Comparison of ENCODE assay signal across 11 cellular contexts in genomic region chr10:114131094-114131493, GRCh38. TPM values are rescaled to one million over a fixed set of nuclear protein-coding genes. Genes with fewer than 3 reads are reported as not detected.
DNase-seq lines count a peak whose midpoint lies in the region; ATAC-seq and TF ChIP-seq lines count a peak whose summit lies in the region.
"Had no signal": no experiment of that assay in that cellular context is flagged by ENCODE, and none has a peak within 500 bp of the region (broad histone marks: within the 10 kb centered on the region; RNA-seq: fewer than 3 reads in every experiment).

No MANE protein-coding gene starts in this region.

- no peaks in the 10 kb centered on the region for H3K27me3 ChIP-seq in neural progenitor cell
- H3K27me3 ChIP-seq: sigmoid colon, SJSA1 had no signal

- no peak overlapping the region for H3K27ac ChIP-seq in neural progenitor cell
- H3K27ac ChIP-seq: sigmoid colon, SJSA1 had no signal

- no peak overlapping the region for H3K4me3 Mint-ChIP-seq in activated CD4-positive, alpha-beta T cell treated with anti-CD3 and anti-CD28 coated beads, Interleukin-2, amount 10 ng/mL, durations not matched to agents 7 days and 5 days
- H3K4me3 Mint-ChIP-seq in stimulated activated naive B cell treated with anti-CD40 and anti-IgM and Interleukin-4, amounts not matched to agents 10 μg/mL and 1 μg/mL and 100 μg/mL, for 72 hours = no peak overlapping the region
- H3K4me3 Mint-ChIP-seq in neural progenitor cell = no peak overlapping the region

- TF ChIP-seq CTCF in neural progenitor cell (IDR thresholded peaks at IDR 0.05) = no peak

- no peaks in the 10 kb centered on the region for H3K9me3 Mint-ChIP-seq in activated CD4-positive, alpha-beta T cell treated with anti-CD3 and anti-CD28 coated beads, Interleukin-2, amount 10 ng/mL, durations not matched to agents 7 days and 5 days
- no peaks in the 10 kb centered on the region for H3K9me3 Mint-ChIP-seq in stimulated activated naive B cell treated with anti-CD40 and anti-IgM and Interleukin-4, amounts not matched to agents 10 μg/mL and 1 μg/mL and 100 μg/mL, for 72 hours
- H3K9me3 Mint-ChIP-seq in neural progenitor cell = no peaks in the 10 kb centered on the region

- H3K4me2 ChIP-seq in neural progenitor cell = no peak overlapping the region

- POLR2A ChIA-PET in activated CD4-positive, alpha-beta T cell treated with anti-CD3 and anti-CD28 coated beads, Interleukin-2, amount 10 ng/mL, durations not matched to agents 7 days and 5 days (lab: Charles Lee) = no interaction called here

- CTCF ChIA-PET in activated CD4-positive, alpha-beta T cell treated with anti-CD3 and anti-CD28 coated beads, Interleukin-2, amount 10 ng/mL, durations not matched to agents 7 days and 5 days (lab: Charles Lee) = no interaction called here

- H3K36me3 ChIP-seq in neural progenitor cell = peaks cover 5% of the 10 kb centered on the region

- no peak for DNase-seq in activated CD4-positive, alpha-beta T cell treated with anti-CD3 and anti-CD28 coated beads, Interleukin-2, amount 10 ng/mL, durations not matched to agents 7 days and 5 days
- DNase-seq in activated CD4-positive, alpha-beta T cell treated with anti-CD3 and anti-CD28 coated beads, Interleukin-2, amount 50 U/mL, for 48 hours = no peak
- DNase-seq in MV-4-11 (lab: John Stamatoyannopoulos, UW) = peak; percentile 80
- no peak for DNase-seq in stimulated activated naive B cell treated with anti-CD40 and anti-IgM and Interleukin-4, amounts not matched to agents 10 μg/mL and 1 μg/mL and 100 μg/mL, for 72 hours
- DNase-seq in A172 (ENCODE audit: low spot score) = no peak
- DNase-seq in stimulated activated CD4-positive, alpha-beta T cell treated with anti-CD3 and anti-CD28 coated beads, Interleukin-2, amount 100 ng/mL, for 24 hours = no peak
- DNase-seq in neural progenitor cell (ENCODE audit: low spot score) = no peak
- DNase-seq: sigmoid colon had no signal

- peak overlapping the region; percentile 58 for H3K27ac Mint-ChIP-seq in activated CD4-positive, alpha-beta T cell treated with anti-CD3 and anti-CD28 coated beads, Interleukin-2, amount 10 ng/mL, durations not matched to agents 7 days and 5 days
- no peak overlapping the region for H3K27ac Mint-ChIP-seq in stimulated activated naive B cell treated with anti-CD40 and anti-IgM and Interleukin-4, amounts not matched to agents 10 μg/mL and 1 μg/mL and 100 μg/mL, for 72 hours
- H3K27ac Mint-ChIP-seq in neural progenitor cell = no peak overlapping the region

- H2AFZ ChIP-seq in neural progenitor cell (replicated peaks) = no peak overlapping the region

- H3K9me3 ChIP-seq in neural progenitor cell (ENCODE audit: low read depth) = no peaks in the 10 kb centered on the region
- H3K9me3 ChIP-seq: sigmoid colon, SJSA1 had no signal

- no peak overlapping the region for H3K9ac ChIP-seq in neural progenitor cell

- ATAC-seq in HG02678 (IDR thresholded peaks at IDR 0.05; ENCODE audit: unreplicated experiment) = peak; percentile 78
- ATAC-seq in stimulated activated naive B cell treated with anti-CD40 and anti-IgM and Interleukin-4, amounts not matched to agents 10 μg/mL and 1 μg/mL and 100 μg/mL, for 72 hours (replicated peaks) = peak; percentile 79 to 83

- H3K79me2 ChIP-seq in neural progenitor cell (ENCODE audit: low read depth) = no peaks in the 10 kb centered on the region

- peaks cover 60% of the 10 kb centered on the region for H3K36me3 Mint-ChIP-seq in activated CD4-positive, alpha-beta T cell treated with anti-CD3 and anti-CD28 coated beads, Interleukin-2, amount 10 ng/mL, durations not matched to agents 7 days and 5 days (ENCODE audit: low read depth)
- peaks cover 41 to 46% of the 10 kb centered on the region in 2 donors for H3K36me3 Mint-ChIP-seq in stimulated activated naive B cell treated with anti-CD40 and anti-IgM and Interleukin-4, amounts not matched to agents 10 μg/mL and 1 μg/mL and 100 μg/mL, for 72 hours
- peaks cover 15% of the 10 kb centered on the region for H3K36me3 Mint-ChIP-seq in neural progenitor cell

- no peaks in the 10 kb centered on the region for H4K20me1 ChIP-seq in neural progenitor cell (ENCODE audit: low read depth)

- no peaks in the 10 kb centered on the region for H3F3A ChIP-seq in neural progenitor cell (ENCODE audit: low read depth)

- H3K4me3 ChIP-seq in neural progenitor cell = no peak overlapping the region
- H3K4me3 ChIP-seq: sigmoid colon, SJSA1 had no signal

- peaks cover 3% of the 10 kb centered on the region for H3K4me1 Mint-ChIP-seq in activated CD4-positive, alpha-beta T cell treated with anti-CD3 and anti-CD28 coated beads, Interleukin-2, amount 10 ng/mL, durations not matched to agents 7 days and 5 days
- H3K4me1 Mint-ChIP-seq in stimulated activated naive B cell treated with anti-CD40 and anti-IgM and Interleukin-4, amounts not matched to agents 10 μg/mL and 1 μg/mL and 100 μg/mL, for 72 hours = peaks cover 8 to 15% of the 10 kb centered on the region in 2 donors
- H3K4me1 Mint-ChIP-seq in neural progenitor cell = no peaks in the 10 kb centered on the region

- H3K4me1 ChIP-seq in neural progenitor cell = no peaks in the 10 kb centered on the region
- H3K4me1 ChIP-seq: sigmoid colon, SJSA1 had no signal

- no peaks in the 10 kb centered on the region for H3K27me3 Mint-ChIP-seq in activated CD4-positive, alpha-beta T cell treated with anti-CD3 and anti-CD28 coated beads, Interleukin-2, amount 10 ng/mL, durations not matched to agents 7 days and 5 days
- no peaks in the 10 kb centered on the region for H3K27me3 Mint-ChIP-seq in stimulated activated naive B cell treated with anti-CD40 and anti-IgM and Interleukin-4, amounts not matched to agents 10 μg/mL and 1 μg/mL and 100 μg/mL, for 72 hours
- no peaks in the 10 kb centered on the region for H3K27me3 Mint-ChIP-seq in neural progenitor cell (ENCODE audit: insufficient read depth, low read depth)

RNA-seq across cellular contexts. Expression of gene CCDC186, which starts 42.9 kb away (rescaled TPM):
- 10 to 100 TPM; 16.0 to 18.6 TPM for total RNA-seq in activated CD4-positive, alpha-beta T cell treated with anti-CD3 and anti-CD28 coated beads, Interleukin-2, amount 10 ng/mL, durations not matched to agents 7 days and 5 days
- total RNA-seq in A172 (2014; rRNA removed; shearing (Covaris generic)) = 7.3 and 8.2 TPM in 2 replicates
- 9.9 and 22.9 TPM in 2 replicates for total RNA-seq in neural progenitor cell (ENCODE audit: low replicate concordance)

RNA-seq across cellular contexts. Expression of gene TDRD1, which starts 48.1 kb away (rescaled TPM):
- total RNA-seq in activated CD4-positive, alpha-beta T cell treated with anti-CD3 and anti-CD28 coated beads, Interleukin-2, amount 10 ng/mL, durations not matched to agents 7 days and 5 days = under 1 TPM; 0.04 to 0.10 TPM
- 0.02 TPM in 1 of 2 replicates, not detected in the other for total RNA-seq in A172 (2014; rRNA removed; shearing (Covaris generic))
- 0.04 TPM in 1 of 2 replicates, not detected in the other for total RNA-seq in neural progenitor cell (ENCODE audit: low replicate concordance)
- total RNA-seq: HT1080, SJSA1 had no signal
